In the genomic region with DNA sequence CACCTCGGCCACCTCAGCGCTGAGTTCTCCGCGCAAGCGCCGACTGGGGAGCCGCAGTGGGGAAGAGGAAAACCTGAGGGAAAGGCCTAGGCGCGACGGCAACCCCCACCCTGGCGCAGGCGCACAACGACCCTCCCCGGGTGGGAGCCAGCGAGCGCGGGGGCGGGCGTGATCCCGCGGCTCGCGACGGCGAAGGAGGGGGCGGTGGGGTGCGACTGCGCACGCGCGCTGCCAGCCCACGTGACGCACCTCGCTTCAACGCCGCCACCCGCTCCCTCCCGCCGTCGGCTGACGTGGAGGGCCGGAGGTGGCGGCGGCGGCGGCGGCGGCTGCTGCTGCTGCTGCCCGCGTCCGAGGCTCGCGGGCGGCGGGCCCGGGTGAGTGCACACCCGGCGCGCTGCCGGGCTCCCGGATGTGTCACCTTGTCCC, we compare ENCODE assay signal across 1 cellular context.
A peak's percentile ranks its signal among the peaks of the same experiment; 100 is the strongest.
TF ChIP-seq lines count a peak whose summit lies in the region.

A gene (minus strand): TSS at position 84 of the 429 bp plus-strand sequence. CDS start 556 bp downstream, outside the sequence.
A gene with protein sequence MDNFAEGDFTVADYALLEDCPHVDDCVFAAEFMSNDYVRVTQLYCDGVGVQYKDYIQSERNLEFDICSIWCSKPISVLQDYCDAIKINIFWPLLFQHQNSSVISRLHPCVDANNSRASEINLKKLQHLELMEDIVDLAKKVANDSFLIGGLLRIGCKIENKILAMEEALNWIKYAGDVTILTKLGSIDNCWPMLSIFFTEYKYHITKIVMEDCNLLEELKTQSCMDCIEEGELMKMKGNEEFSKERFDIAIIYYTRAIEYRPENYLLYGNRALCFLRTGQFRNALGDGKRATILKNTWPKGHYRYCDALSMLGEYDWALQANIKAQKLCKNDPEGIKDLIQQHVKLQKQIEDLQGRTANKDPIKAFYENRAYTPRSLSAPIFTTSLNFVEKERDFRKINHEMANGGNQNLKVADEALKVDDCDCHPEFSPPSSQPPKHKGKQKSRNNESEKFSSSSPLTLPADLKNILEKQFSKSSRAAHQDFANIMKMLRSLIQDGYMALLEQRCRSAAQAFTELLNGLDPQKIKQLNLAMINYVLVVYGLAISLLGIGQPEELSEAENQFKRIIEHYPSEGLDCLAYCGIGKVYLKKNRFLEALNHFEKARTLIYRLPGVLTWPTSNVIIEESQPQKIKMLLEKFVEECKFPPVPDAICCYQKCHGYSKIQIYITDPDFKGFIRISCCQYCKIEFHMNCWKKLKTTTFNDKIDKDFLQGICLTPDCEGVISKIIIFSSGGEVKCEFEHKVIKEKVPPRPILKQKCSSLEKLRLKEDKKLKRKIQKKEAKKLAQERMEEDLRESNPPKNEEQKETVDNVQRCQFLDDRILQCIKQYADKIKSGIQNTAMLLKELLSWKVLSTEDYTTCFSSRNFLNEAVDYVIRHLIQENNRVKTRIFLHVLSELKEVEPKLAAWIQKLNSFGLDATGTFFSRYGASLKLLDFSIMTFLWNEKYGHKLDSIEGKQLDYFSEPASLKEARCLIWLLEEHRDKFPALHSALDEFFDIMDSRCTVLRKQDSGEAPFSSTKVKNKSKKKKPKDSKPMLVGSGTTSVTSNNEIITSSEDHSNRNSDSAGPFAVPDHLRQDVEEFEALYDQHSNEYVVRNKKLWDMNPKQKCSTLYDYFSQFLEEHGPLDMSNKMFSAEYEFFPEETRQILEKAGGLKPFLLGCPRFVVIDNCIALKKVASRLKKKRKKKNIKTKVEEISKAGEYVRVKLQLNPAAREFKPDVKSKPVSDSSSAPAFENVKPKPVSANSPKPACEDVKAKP (N-terminal part only) (plus strand): TSS at position 267 of the 429 bp plus-strand sequence. CDS start 14,004 bp downstream, outside the sequence.

TF ChIP-seq in HepG2, 621 proteins besides CTCF, POLR2A, EP300 and RAD21 (continued from another document and continues in another):
- TF ChIP-seq, protein P1, sequence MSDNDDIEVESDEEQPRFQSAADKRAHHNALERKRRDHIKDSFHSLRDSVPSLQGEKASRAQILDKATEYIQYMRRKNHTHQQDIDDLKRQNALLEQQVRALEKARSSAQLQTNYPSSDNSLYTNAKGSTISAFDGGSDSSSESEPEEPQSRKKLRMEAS (IDR thresholded peaks at IDR 0.05), result peak; percentile 73; the same call in 1 of the 2 replicates
- TF ChIP-seq SRSF1 (optimal IDR thresholded peaks at IDR 0.05; ENCODE audit: low read depth, low read length), result peak; percentile 17
- no peak for TF ChIP-seq SMAD1 (CRISPR knock-in tag; IDR thresholded peaks at IDR 0.05; ENCODE audit: borderline replicate concordance, low read depth)
- peak; percentile 54; the same call in 1 of the 2 replicates for TF ChIP-seq SATB2 (CRISPR knock-in tag; IDR thresholded peaks at IDR 0.05)
- peak; percentile 92 for TF ChIP-seq MAZ (IDR thresholded peaks at IDR 0.05; ENCODE audit: borderline replicate concordance, low read depth, low read length)
- TF ChIP-seq MAZ (CRISPR knock-in tag; IDR thresholded peaks at IDR 0.05; ENCODE audit: low read depth), result peak; percentile 17; the same call in 1 of the 2 replicates
- no peak for TF ChIP-seq ZNF83 (CRISPR knock-in tag; IDR thresholded peaks at IDR 0.05; ENCODE audit: borderline replicate concordance)
- peak; percentile 73; the same call in 1 of the 2 replicates for TF ChIP-seq SIN3A (IDR thresholded peaks at IDR 0.05; ENCODE audit: borderline replicate concordance, low read depth, low read length)
- TF ChIP-seq ZBTB20 (CRISPR knock-in tag; IDR thresholded peaks at IDR 0.05; ENCODE audit: borderline replicate concordance, low read depth), result no peak
- TF ChIP-seq ZNF329 (CRISPR knock-in tag; IDR thresholded peaks at IDR 0.05; ENCODE audit: low read depth), result peak; percentile 60; the same call in 1 of the 2 replicates
- TF ChIP-seq NFIC (IDR thresholded peaks at IDR 0.05; ENCODE audit: low read length), result no peak
- peak; percentile 50; the same call in 1 of the 2 replicates for TF ChIP-seq GFI1 (CRISPR knock-in tag; IDR thresholded peaks at IDR 0.05; ENCODE audit: borderline replicate concordance)
- TF ChIP-seq HOXA3 (CRISPR knock-in tag; IDR thresholded peaks at IDR 0.05), result peak; percentile 67
- TF ChIP-seq RFX3 (CRISPR knock-in tag; IDR thresholded peaks at IDR 0.05), result no peak
- TF ChIP-seq PRPF4 (IDR thresholded peaks at IDR 0.05; ENCODE audit: low read depth, low read length, poor library complexity, severe bottlenecking), result no peak
- TF ChIP-seq XRCC5 (optimal IDR thresholded peaks at IDR 0.05; ENCODE audit: low read length), result peak; percentile 7
- TF ChIP-seq TEAD3 (CRISPR knock-in tag; optimal IDR thresholded peaks at IDR 0.05; ENCODE audit: borderline replicate concordance), result peak; percentile 29
- TF ChIP-seq ZNF549 (CRISPR knock-in tag; IDR thresholded peaks at IDR 0.05), result no peak
- no peak for TF ChIP-seq ZNF550 (CRISPR knock-in tag; IDR thresholded peaks at IDR 0.05; ENCODE audit: borderline replicate concordance)
- TF ChIP-seq, protein P2, sequence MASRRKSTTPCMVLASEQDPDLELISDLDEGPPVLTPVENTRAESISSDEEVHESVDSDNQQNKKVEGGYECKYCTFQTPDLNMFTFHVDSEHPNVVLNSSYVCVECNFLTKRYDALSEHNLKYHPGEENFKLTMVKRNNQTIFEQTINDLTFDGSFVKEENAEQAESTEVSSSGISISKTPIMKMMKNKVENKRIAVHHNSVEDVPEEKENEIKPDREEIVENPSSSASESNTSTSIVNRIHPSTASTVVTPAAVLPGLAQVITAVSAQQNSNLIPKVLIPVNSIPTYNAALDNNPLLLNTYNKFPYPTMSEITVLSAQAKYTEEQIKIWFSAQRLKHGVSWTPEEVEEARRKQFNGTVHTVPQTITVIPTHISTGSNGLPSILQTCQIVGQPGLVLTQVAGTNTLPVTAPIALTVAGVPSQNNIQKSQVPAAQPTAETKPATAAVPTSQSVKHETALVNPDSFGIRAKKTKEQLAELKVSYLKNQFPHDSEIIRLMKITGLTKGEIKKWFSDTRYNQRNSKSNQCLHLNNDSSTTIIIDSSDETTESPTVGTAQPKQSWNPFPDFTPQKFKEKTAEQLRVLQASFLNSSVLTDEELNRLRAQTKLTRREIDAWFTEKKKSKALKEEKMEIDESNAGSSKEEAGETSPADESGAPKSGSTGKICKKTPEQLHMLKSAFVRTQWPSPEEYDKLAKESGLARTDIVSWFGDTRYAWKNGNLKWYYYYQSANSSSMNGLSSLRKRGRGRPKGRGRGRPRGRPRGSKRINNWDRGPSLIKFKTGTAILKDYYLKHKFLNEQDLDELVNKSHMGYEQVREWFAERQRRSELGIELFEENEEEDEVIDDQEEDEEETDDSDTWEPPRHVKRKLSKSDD (CRISPR knock-in tag; IDR thresholded peaks at IDR 0.05; ENCODE audit: low read depth), result no peak
- peak; percentile 19; the same call in 1 of the 2 replicates for TF ChIP-seq ZSCAN21 (CRISPR knock-in tag; IDR thresholded peaks at IDR 0.05; ENCODE audit: borderline replicate concordance)
- no peak for TF ChIP-seq NR1H2 (CRISPR knock-in tag; IDR thresholded peaks at IDR 0.05; ENCODE audit: borderline replicate concordance, low read depth)
- no peak for TF ChIP-seq NFRKB (IDR thresholded peaks at IDR 0.05)
- TF ChIP-seq, protein P3, sequence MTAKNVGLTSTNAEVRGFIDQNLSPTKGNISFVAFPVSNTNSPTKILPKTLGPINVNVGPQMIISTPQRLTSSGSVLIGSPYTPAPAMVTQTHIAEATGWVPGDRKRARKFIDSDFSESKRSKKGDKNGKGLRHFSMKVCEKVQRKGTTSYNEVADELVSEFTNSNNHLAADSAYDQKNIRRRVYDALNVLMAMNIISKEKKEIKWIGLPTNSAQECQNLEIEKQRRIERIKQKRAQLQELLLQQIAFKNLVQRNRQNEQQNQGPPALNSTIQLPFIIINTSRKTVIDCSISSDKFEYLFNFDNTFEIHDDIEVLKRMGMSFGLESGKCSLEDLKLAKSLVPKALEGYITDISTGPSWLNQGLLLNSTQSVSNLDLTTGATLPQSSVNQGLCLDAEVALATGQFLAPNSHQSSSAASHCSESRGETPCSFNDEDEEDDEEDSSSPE (CRISPR knock-in tag; IDR thresholded peaks at IDR 0.05), result peak; percentile 76; the same call in 1 of the 2 replicates
- TF ChIP-seq MIER2 (CRISPR knock-in tag; IDR thresholded peaks at IDR 0.05), result no peak
- no peak for TF ChIP-seq ZFP1 (CRISPR knock-in tag; IDR thresholded peaks at IDR 0.05)
- 0 out of 2 replicates have a peak, but pooled peaks have one; percentile 60 for TF ChIP-seq HES4 (CRISPR knock-in tag; IDR thresholded peaks at IDR 0.05; ENCODE audit: borderline replicate concordance)
- peak; percentile 49; the same call in 1 of the 2 replicates for TF ChIP-seq HOXA9 (CRISPR knock-in tag; IDR thresholded peaks at IDR 0.05; ENCODE audit: borderline replicate concordance)
- TF ChIP-seq, protein P4, sequence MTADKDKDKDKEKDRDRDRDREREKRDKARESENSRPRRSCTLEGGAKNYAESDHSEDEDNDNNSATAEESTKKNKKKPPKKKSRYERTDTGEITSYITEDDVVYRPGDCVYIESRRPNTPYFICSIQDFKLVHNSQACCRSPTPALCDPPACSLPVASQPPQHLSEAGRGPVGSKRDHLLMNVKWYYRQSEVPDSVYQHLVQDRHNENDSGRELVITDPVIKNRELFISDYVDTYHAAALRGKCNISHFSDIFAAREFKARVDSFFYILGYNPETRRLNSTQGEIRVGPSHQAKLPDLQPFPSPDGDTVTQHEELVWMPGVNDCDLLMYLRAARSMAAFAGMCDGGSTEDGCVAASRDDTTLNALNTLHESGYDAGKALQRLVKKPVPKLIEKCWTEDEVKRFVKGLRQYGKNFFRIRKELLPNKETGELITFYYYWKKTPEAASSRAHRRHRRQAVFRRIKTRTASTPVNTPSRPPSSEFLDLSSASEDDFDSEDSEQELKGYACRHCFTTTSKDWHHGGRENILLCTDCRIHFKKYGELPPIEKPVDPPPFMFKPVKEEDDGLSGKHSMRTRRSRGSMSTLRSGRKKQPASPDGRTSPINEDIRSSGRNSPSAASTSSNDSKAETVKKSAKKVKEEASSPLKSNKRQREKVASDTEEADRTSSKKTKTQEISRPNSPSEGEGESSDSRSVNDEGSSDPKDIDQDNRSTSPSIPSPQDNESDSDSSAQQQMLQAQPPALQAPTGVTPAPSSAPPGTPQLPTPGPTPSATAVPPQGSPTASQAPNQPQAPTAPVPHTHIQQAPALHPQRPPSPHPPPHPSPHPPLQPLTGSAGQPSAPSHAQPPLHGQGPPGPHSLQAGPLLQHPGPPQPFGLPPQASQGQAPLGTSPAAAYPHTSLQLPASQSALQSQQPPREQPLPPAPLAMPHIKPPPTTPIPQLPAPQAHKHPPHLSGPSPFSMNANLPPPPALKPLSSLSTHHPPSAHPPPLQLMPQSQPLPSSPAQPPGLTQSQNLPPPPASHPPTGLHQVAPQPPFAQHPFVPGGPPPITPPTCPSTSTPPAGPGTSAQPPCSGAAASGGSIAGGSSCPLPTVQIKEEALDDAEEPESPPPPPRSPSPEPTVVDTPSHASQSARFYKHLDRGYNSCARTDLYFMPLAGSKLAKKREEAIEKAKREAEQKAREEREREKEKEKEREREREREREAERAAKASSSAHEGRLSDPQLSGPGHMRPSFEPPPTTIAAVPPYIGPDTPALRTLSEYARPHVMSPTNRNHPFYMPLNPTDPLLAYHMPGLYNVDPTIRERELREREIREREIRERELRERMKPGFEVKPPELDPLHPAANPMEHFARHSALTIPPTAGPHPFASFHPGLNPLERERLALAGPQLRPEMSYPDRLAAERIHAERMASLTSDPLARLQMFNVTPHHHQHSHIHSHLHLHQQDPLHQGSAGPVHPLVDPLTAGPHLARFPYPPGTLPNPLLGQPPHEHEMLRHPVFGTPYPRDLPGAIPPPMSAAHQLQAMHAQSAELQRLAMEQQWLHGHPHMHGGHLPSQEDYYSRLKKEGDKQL (CRISPR knock-in tag; IDR thresholded peaks at IDR 0.05; ENCODE audit: low read depth), result no peak
- TF ChIP-seq, protein P5, sequence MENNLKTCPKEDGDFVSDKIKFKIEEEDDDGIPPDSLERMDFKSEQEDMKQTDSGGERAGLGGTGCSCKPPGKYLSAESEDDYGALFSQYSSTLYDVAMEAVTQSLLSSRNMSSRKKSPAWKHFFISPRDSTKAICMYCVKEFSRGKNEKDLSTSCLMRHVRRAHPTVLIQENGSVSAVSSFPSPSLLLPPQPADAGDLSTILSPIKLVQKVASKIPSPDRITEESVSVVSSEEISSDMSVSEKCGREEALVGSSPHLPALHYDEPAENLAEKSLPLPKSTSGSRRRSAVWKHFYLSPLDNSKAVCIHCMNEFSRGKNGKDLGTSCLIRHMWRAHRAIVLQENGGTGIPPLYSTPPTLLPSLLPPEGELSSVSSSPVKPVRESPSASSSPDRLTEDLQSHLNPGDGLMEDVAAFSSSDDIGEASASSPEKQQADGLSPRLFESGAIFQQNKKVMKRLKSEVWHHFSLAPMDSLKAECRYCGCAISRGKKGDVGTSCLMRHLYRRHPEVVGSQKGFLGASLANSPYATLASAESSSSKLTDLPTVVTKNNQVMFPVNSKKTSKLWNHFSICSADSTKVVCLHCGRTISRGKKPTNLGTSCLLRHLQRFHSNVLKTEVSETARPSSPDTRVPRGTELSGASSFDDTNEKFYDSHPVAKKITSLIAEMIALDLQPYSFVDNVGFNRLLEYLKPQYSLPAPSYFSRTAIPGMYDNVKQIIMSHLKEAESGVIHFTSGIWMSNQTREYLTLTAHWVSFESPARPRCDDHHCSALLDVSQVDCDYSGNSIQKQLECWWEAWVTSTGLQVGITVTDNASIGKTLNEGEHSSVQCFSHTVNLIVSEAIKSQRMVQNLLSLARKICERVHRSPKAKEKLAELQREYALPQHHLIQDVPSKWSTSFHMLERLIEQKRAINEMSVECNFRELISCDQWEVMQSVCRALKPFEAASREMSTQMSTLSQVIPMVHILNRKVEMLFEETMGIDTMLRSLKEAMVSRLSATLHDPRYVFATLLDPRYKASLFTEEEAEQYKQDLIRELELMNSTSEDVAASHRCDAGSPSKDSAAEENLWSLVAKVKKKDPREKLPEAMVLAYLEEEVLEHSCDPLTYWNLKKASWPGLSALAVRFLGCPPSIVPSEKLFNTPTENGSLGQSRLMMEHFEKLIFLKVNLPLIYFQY (CRISPR knock-in tag; IDR thresholded peaks at IDR 0.05; ENCODE audit: borderline replicate concordance), result no peak; the same call in 1 of the 2 replicates
- TF ChIP-seq MEIS2 (CRISPR knock-in tag; IDR thresholded peaks at IDR 0.05), result peak; percentile 47; the same call in 1 of the 2 replicates
- TF ChIP-seq KDM5A (IDR thresholded peaks at IDR 0.05; ENCODE audit: borderline replicate concordance, low read length), result no peak
- TF ChIP-seq NR2F1 (CRISPR knock-in tag; IDR thresholded peaks at IDR 0.05), result no peak
- peak; percentile 77 for TF ChIP-seq ZNF766 (CRISPR knock-in tag; IDR thresholded peaks at IDR 0.05; ENCODE audit: borderline replicate concordance)
- TF ChIP-seq HNRNPL (IDR thresholded peaks at IDR 0.05; ENCODE audit: low read depth, low read length), result no peak
